Comparison of ENCODE assay signal across 8 cellular contexts in genomic region chr14:22319526-22320352, GRCh38.
DNase-seq lines count a peak whose midpoint lies in the region; ATAC-seq, FAIRE-seq and TF ChIP-seq lines count a peak whose summit lies in the region.

No MANE protein-coding gene starts in this region.

- no peak for TF ChIP-seq POLR2A in H54 (IDR thresholded peaks at IDR 0.05; ENCODE audit: low read depth, low read length)
- no peak for TF ChIP-seq POLR2A in gastrocnemius medialis (IDR thresholded peaks at IDR 0.05)

- H3K4me3 ChIP-seq in gastrocnemius medialis = no peak overlapping the region

- no peaks in the 10 kb centered on the region for H3K27me3 ChIP-seq in gastrocnemius medialis

- peak; percentile 17 to 60 (median 43) for TF ChIP-seq CTCF in gastrocnemius medialis (IDR thresholded peaks at IDR 0.05 in 4 of 5, conservative IDR thresholded peaks at IDR 0.05 in 1 of 5)

- no peaks in the 10 kb centered on the region for H3K9me3 ChIP-seq in gastrocnemius medialis

- H3K4me1 ChIP-seq in gastrocnemius medialis = no peaks in the 10 kb centered on the region

- DNase-seq in DMS153 (lab: John Stamatoyannopoulos, UW) (peak; percentile 35), H54 (ENCODE audit: insufficient read length, low spot score) (no peak), NCI-H526 (lab: John Stamatoyannopoulos, UW) (peak; percentile 3 to 44), amniotic epithelial cell (ENCODE audit: low read depth) (peak; percentile 52), left cardiac atrium (peak; percentile 60), gastrocnemius medialis (peak in 1 of 2 donors; percentile 17)

- in situ Hi-C loops in gastrocnemius medialis (cut with MboI; ENCODE audit: low sequenced_read_pairs in 4 of 4) = loop anchor here in 3 of 4 donors (5.0 to 10.0 kb wide), 2 partner anchors 53 to 55 kb away; no protein-coding TSS in a partner anchor

- no peaks in the 10 kb centered on the region for H3K36me3 ChIP-seq in gastrocnemius medialis

- no peak overlapping the region for H3K27ac ChIP-seq in gastrocnemius medialis

- peak; percentile 64 for FAIRE-seq in H54 (lab: Jason Lieb, UNC)

- peak in 1 of 2 donors; percentile 55 for ATAC-seq in left cardiac atrium
- peak in 1 of 2 donors; percentile 46 for ATAC-seq in gastrocnemius medialis
- ATAC-seq in GM18520 (IDR thresholded peaks at IDR 0.05; ENCODE audit: unreplicated experiment) = no peak
- no peak for ATAC-seq in GM21390 (IDR thresholded peaks at IDR 0.05; ENCODE audit: unreplicated experiment)

- intact Hi-C loops in left cardiac atrium (cut with DNase I) = loop anchor here (2.0 to 5.0 kb wide), 2 partner anchors 51 to 53 kb away; no protein-coding TSS in a partner anchor
- intact Hi-C loops in gastrocnemius medialis (cut with DNase I; ENCODE audit: low total_unique reads) = loop anchor here (1.0 to 10.0 kb wide), 2 partner anchors 56 to 145 kb away; no protein-coding TSS in a partner anchor
